ENCODE assay signal across 16 cellular contexts in the genomic region with DNA sequence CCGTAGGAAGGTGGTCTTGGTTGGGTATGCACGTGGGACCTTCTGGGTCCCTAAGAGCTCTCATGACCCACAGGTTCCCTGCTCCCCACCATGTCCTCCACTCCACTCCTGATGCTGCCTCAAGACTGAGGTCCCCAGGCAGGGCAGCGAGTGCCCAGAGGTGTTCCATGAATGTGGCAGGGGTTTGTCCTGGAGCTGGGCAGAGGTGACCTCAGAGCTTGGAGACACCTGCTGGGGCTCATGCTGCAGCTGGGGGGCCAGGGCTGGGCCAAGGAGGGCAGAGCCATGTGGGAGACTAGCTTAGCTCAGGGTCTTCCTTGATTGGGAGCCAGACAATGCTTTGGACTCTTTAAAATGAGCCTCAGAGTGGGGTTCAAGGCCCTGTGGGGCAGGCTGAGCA.
DNase-seq lines count a peak whose midpoint lies in the region; ATAC-seq and TF ChIP-seq lines count a peak whose summit lies in the region.
"Had no signal": no experiment of that assay in that cellular context is flagged by ENCODE, and none has a peak within 500 bp of the region (broad histone marks: within the 10 kb centered on the region; RNA-seq: fewer than 3 reads in every experiment).

No MANE protein-coding gene starts in this region.

- intact Hi-C loops in CD14-positive monocyte (cut with micrococcal nuclease) (no loop called here), upper lobe of right lung (cut with DNase I) (no loop called here)
- intact Hi-C loops in dendritic cell treated with granulocyte-macrophage colony-stimulating factor and Interleukin-4, amounts not matched to agents 40 ng/mL and 50 ng/mL, for 4 days (cut with micrococcal nuclease), result loop anchor here (5.0 kb wide), 1 partner anchor 34 kb away; no protein-coding TSS in a partner anchor

- H3K27me3 Mint-ChIP-seq in CD14-positive monocyte (ENCODE audit: low read depth in 3 of 3), result peaks cover 12 to 16% (median 14%) of the 10 kb centered on the region in 3 donors
- peaks cover 16% of the 10 kb centered on the region for H3K27me3 Mint-ChIP-seq in dendritic cell treated with granulocyte-macrophage colony-stimulating factor and Interleukin-4, amounts not matched to agents 40 ng/mL and 50 ng/mL, for 4 days
- H3K27me3 Mint-ChIP-seq: CD4-positive, alpha-beta T cell had no signal

- CTCF ChIA-PET in HEK293 (lab: Yijun Ruan, JAX), result no interaction called here

- ATAC-seq in upper lobe of right lung (no peak), HG02759 (IDR thresholded peaks at IDR 0.05; ENCODE audit: unreplicated experiment) (no peak)
- ATAC-seq: HCT116 had no signal

- H3K4me3 ChIP-seq in HEK293 (ENCODE audit: low read depth, low read length), result no peak overlapping the region
- no peak overlapping the region for H3K4me3 ChIP-seq in upper lobe of right lung
- H3K4me3 ChIP-seq: GM23338 had no signal

- H3K4me1 ChIP-seq in HEK293 (ENCODE audit: control insufficient read depth, insufficient read depth, low read length), result no peaks in the 10 kb centered on the region
- H3K4me1 ChIP-seq in upper lobe of right lung, result peaks cover 6% of the 10 kb centered on the region
- H3K4me1 ChIP-seq: BE2C, Caco-2 had no signal

- POLR2A ChIA-PET in HEK293 (lab: Yijun Ruan, JAX), result no interaction called here

- H3K9me3 ChIP-seq in HEK293 (ENCODE audit: control insufficient read depth, insufficient read depth, low read depth, low read length) (no peaks in the 10 kb centered on the region), upper lobe of right lung (no peaks in the 10 kb centered on the region)
- H3K9me3 ChIP-seq: BE2C, Caco-2 had no signal

- H3K27me3 ChIP-seq in upper lobe of right lung, result no peaks in the 10 kb centered on the region
- H3K27me3 ChIP-seq: BE2C had no signal

- H3K4me3 Mint-ChIP-seq in CD14-positive monocyte, result no peak overlapping the region
- no peak overlapping the region for H3K4me3 Mint-ChIP-seq in dendritic cell treated with granulocyte-macrophage colony-stimulating factor and Interleukin-4, amounts not matched to agents 40 ng/mL and 50 ng/mL, for 4 days
- H3K4me3 Mint-ChIP-seq: CD4-positive, alpha-beta T cell; GM23338 had no signal

- peaks cover 25% of the 10 kb centered on the region for H3K4me1 Mint-ChIP-seq in CD14-positive monocyte
- H3K4me1 Mint-ChIP-seq in dendritic cell treated with granulocyte-macrophage colony-stimulating factor and Interleukin-4, amounts not matched to agents 40 ng/mL and 50 ng/mL, for 4 days (ENCODE audit: low read depth), result peaks cover 79% of the 10 kb centered on the region

- peak; percentile 34 for DNase-seq in CD14-positive monocyte (ENCODE audit: low spot score)
- DNase-seq in upper lobe of right lung, result peak; percentile 59
- no peak for DNase-seq in activated CD4-positive, alpha-beta T cell treated with anti-CD3 and anti-CD28 coated beads, Interleukin-2, amount 50 U/mL, for 4 hours
- no peak for DNase-seq in activated T-cell treated with anti-CD3 and anti-CD28 coated beads, Interleukin-2, amount 50 U/mL, for 48 hours
- DNase-seq: ACHN; BE2C; C1 segment of cervical spinal cord; CD4-positive, alpha-beta T cell; DMS79; GDM1 had no signal

- no peak overlapping the region for H3K27ac Mint-ChIP-seq in CD14-positive monocyte
- peak overlapping the region; percentile 34 for H3K27ac Mint-ChIP-seq in dendritic cell treated with granulocyte-macrophage colony-stimulating factor and Interleukin-4, amounts not matched to agents 40 ng/mL and 50 ng/mL, for 4 days
- H3K27ac Mint-ChIP-seq: CD4-positive, alpha-beta T cell; GM23338 had no signal

- H3K9me3 Mint-ChIP-seq in CD14-positive monocyte, result peaks cover 0 to 1% (median 0%) of the 10 kb centered on the region in 7 donors
- H3K9me3 Mint-ChIP-seq in dendritic cell treated with granulocyte-macrophage colony-stimulating factor and Interleukin-4, amounts not matched to agents 40 ng/mL and 50 ng/mL, for 4 days, result no peaks in the 10 kb centered on the region
- H3K9me3 Mint-ChIP-seq: CD4-positive, alpha-beta T cell; GM23338 had no signal

- no peak overlapping the region for H3K27ac ChIP-seq in HEK293 (ENCODE audit: extremely low read depth, low read depth, low read length)
- H3K27ac ChIP-seq in upper lobe of right lung, result no peak overlapping the region

- TF ChIP-seq CTCF in CD14-positive monocyte (IDR thresholded peaks at IDR 0.05) (no peak), HEK293 (tag by site-specific recombination; IDR thresholded peaks at IDR 0.05) (no peak), upper lobe of right lung (IDR thresholded peaks at IDR 0.05) (no peak)

- no peaks in the 10 kb centered on the region for H3K36me3 Mint-ChIP-seq in CD14-positive monocyte
- H3K36me3 Mint-ChIP-seq in dendritic cell treated with granulocyte-macrophage colony-stimulating factor and Interleukin-4, amounts not matched to agents 40 ng/mL and 50 ng/mL, for 4 days (ENCODE audit: low read depth), result no peaks in the 10 kb centered on the region

- H3K36me3 ChIP-seq in HEK293 (ENCODE audit: control insufficient read depth in 2 of 2, insufficient read depth in 1 of 2, low read length in 2 of 2), result no peaks in the 10 kb centered on the region
- no peaks in the 10 kb centered on the region for H3K36me3 ChIP-seq in upper lobe of right lung
- H3K36me3 ChIP-seq: BE2C had no signal

TF ChIP-seq in HEK293, 187 proteins besides CTCF, POLR2A, EP300 and RAD21:
- TF ChIP-seq ZNF707 (tag by site-specific recombination; IDR thresholded peaks at IDR 0.05) (no peak), GLIS1 (tag by site-specific recombination; IDR thresholded peaks at IDR 0.05) (peak; percentile 39; the same call in 1 of the 2 replicates)

Comparison
In these comparisons a context has a peak if more than half of its experiments do, and no peak if none do; other contexts are left out.
1. DNase-seq: peak in CD14-positive monocyte (single experiment) and upper lobe of right lung (single experiment); none in activated CD4-positive, alpha-beta T cell treated with anti-CD3 and anti-CD28 coated beads, Interleukin-2, amount 50 U/mL, for 4 hours (0 of 2) and activated T-cell treated with anti-CD3 and anti-CD28 coated beads, Interleukin-2, amount 50 U/mL, for 48 hours (0 of 2).